Comparison of ENCODE assay signal across 11 cellular contexts in genomic region chr7:65749518-65749917, GRCh38.
DNase-seq lines count a peak whose midpoint lies in the region; ATAC-seq and TF ChIP-seq lines count a peak whose summit lies in the region.
"Had no signal": no experiment of that assay in that cellular context is flagged by ENCODE, and none has a peak within 500 bp of the region (broad histone marks: within the 10 kb centered on the region; RNA-seq: fewer than 3 reads in every experiment).

No MANE protein-coding gene starts in this region.

- peaks cover 16% of the 10 kb centered on the region for H3K36me3 Mint-ChIP-seq in activated CD4-positive, alpha-beta T cell treated with anti-CD3 and anti-CD28 coated beads, Interleukin-2, amount 10 ng/mL, durations not matched to agents 7 days and 5 days (ENCODE audit: low read depth)

- POLR2A ChIA-PET in activated CD4-positive, alpha-beta T cell treated with anti-CD3 and anti-CD28 coated beads, Interleukin-2, amount 10 ng/mL, durations not matched to agents 7 days and 5 days (lab: Charles Lee) = no interaction called here

- H3K4me3 ChIP-seq in SU-DHL-6 (ENCODE audit: insufficient read depth, low read length, poor library complexity, severe bottlenecking) (peak overlapping the region; percentile 98), foreskin fibroblast (ENCODE audit: low read depth in 1 of 2, low read length in 2 of 2) (peak overlapping the region; percentile 81 to 97), thoracic aorta (peak overlapping the region; percentile 99)

- H3K4me1 ChIP-seq in thoracic aorta (ENCODE audit: control insufficient read depth in 1 of 2, low read depth in 2 of 2) = peaks cover 8 to 48% of the 10 kb centered on the region in 2 donors

- peaks cover 6% of the 10 kb centered on the region; the same call in 1 of the 2 replicates for H4K20me1 ChIP-seq in SU-DHL-6 (ENCODE audit: low read depth, low read length)

- H3K4me2 ChIP-seq in SU-DHL-6 (ENCODE audit: low read depth, low read length, poor library complexity, severe bottlenecking) = peak overlapping the region; percentile 68

- H3K4me3 Mint-ChIP-seq in activated CD4-positive, alpha-beta T cell treated with anti-CD3 and anti-CD28 coated beads, Interleukin-2, amount 10 ng/mL, durations not matched to agents 7 days and 5 days = peak overlapping the region; percentile 92

- peaks cover 3% of the 10 kb centered on the region for H3F3A ChIP-seq in SU-DHL-6 (ENCODE audit: insufficient read depth)

- peaks cover 74% of the 10 kb centered on the region for H3K79me2 ChIP-seq in SU-DHL-6 (ENCODE audit: insufficient read depth, low read length)

- H3K27me3 Mint-ChIP-seq in activated CD4-positive, alpha-beta T cell treated with anti-CD3 and anti-CD28 coated beads, Interleukin-2, amount 10 ng/mL, durations not matched to agents 7 days and 5 days = no peaks in the 10 kb centered on the region
- H3K27me3 Mint-ChIP-seq: activated B cell treated with CpG ODN at 0.5 μM for 24 hours had no signal

- H3K36me3 ChIP-seq in SU-DHL-6 (ENCODE audit: low read length) = peaks cover 20% of the 10 kb centered on the region
- peaks cover 3% of the 10 kb centered on the region for H3K36me3 ChIP-seq in thoracic aorta

- peaks cover 27% of the 10 kb centered on the region for H3K4me1 Mint-ChIP-seq in activated CD4-positive, alpha-beta T cell treated with anti-CD3 and anti-CD28 coated beads, Interleukin-2, amount 10 ng/mL, durations not matched to agents 7 days and 5 days

- peak overlapping the region; percentile 87 for H3K9ac ChIP-seq in SU-DHL-6 (ENCODE audit: low read length)

- H3K9me3 ChIP-seq in SU-DHL-6 (ENCODE audit: insufficient read depth, low read length) (no peaks in the 10 kb centered on the region), thoracic aorta (no peaks in the 10 kb centered on the region)

- ATAC-seq in thoracic aorta (ENCODE audit: insufficient number of reproducible peaks, low FRiP score, low read depth) = no peak
- no peak for ATAC-seq in HG03439 (IDR thresholded peaks at IDR 0.05; ENCODE audit: unreplicated experiment)
- no peak for ATAC-seq in GM21619 (IDR thresholded peaks at IDR 0.05; ENCODE audit: unreplicated experiment)

- H3K27me3 ChIP-seq in SU-DHL-6 (ENCODE audit: low read length) (no peaks in the 10 kb centered on the region), thoracic aorta (replicated peaks; ENCODE audit: insufficient read depth) (no peaks in the 10 kb centered on the region)

- H3K9me3 Mint-ChIP-seq in activated CD4-positive, alpha-beta T cell treated with anti-CD3 and anti-CD28 coated beads, Interleukin-2, amount 10 ng/mL, durations not matched to agents 7 days and 5 days = no peaks in the 10 kb centered on the region
- H3K9me3 Mint-ChIP-seq: activated B cell treated with CpG ODN at 0.5 μM for 24 hours had no signal

- no peak for DNase-seq in activated CD4-positive, alpha-beta T cell treated with anti-CD3 and anti-CD28 coated beads, Interleukin-2, amount 10 ng/mL, durations not matched to agents 7 days and 5 days
- no peak for DNase-seq in activated CD4-positive, alpha-beta T cell treated with anti-CD3 and anti-CD28 coated beads, Interleukin-2, amount 50 U/mL, for 48 hours
- no peak for DNase-seq in foreskin fibroblast
- DNase-seq in thoracic aorta (ENCODE audit: low spot score) = no peak
- DNase-seq in NCI-H146 (lab: John Stamatoyannopoulos, UW) = no peak
- DNase-seq: activated B cell treated with CpG ODN at 0.5 μM for 24 hours, hypothalamus, NCI-H1105 had no signal

- CTCF ChIA-PET in activated CD4-positive, alpha-beta T cell treated with anti-CD3 and anti-CD28 coated beads, Interleukin-2, amount 10 ng/mL, durations not matched to agents 7 days and 5 days (lab: Charles Lee) = interaction anchor here (1.1 kb wide), 1 partner anchor 24 kb away, joined by 3 read pairs; no protein-coding TSS in a partner anchor

- H3K9me2 ChIP-seq in SU-DHL-6 (replicated peaks; ENCODE audit: insufficient read depth, low read length) = no peaks in the 10 kb centered on the region

- no peak overlapping the region for H3K27ac Mint-ChIP-seq in activated CD4-positive, alpha-beta T cell treated with anti-CD3 and anti-CD28 coated beads, Interleukin-2, amount 10 ng/mL, durations not matched to agents 7 days and 5 days

- H3K27ac ChIP-seq in SU-DHL-6 (ENCODE audit: low read depth, low read length) (no peak overlapping the region), thoracic aorta (peak overlapping the region; percentile 76 to 91)

- no peak overlapping the region for H2AFZ ChIP-seq in SU-DHL-6 (ENCODE audit: low read depth, low read length, severe bottlenecking)

- TF ChIP-seq CTCF in SU-DHL-6 (IDR thresholded peaks at IDR 0.05; ENCODE audit: insufficient read depth, low read length, poor library complexity, severe bottlenecking) = no peak
- no peak for TF ChIP-seq CTCF in foreskin fibroblast (IDR thresholded peaks at IDR 0.05; ENCODE audit: low read depth, low read length)
- no peak for TF ChIP-seq CTCF in thoracic aorta (IDR thresholded peaks at IDR 0.05)
